11 cellular contexts compared by ENCODE assay signal in genomic region chr14:103404032-103404918, GRCh38. TPM values are rescaled to one million over a fixed set of nuclear protein-coding genes. Genes with fewer than 3 reads are reported as not detected.
DNase-seq lines count a peak whose midpoint lies in the region; ATAC-seq, FAIRE-seq and TF ChIP-seq lines count a peak whose summit lies in the region.
"Had no signal": no experiment of that assay in that cellular context is flagged by ENCODE, and none has a peak within 500 bp of the region (broad histone marks: within the 10 kb centered on the region; RNA-seq: fewer than 3 reads in every experiment).

No MANE protein-coding gene starts in this region.

- H3K27me3 ChIP-seq in liver (ENCODE audit: control insufficient read depth in 4 of 4, insufficient read depth in 4 of 4, low read length in 3 of 4), result no peaks in the 10 kb centered on the region
- no peaks in the 10 kb centered on the region for H3K27me3 ChIP-seq in HepG2 (ENCODE audit: control insufficient read depth in 1 of 2, insufficient read depth in 2 of 2, low read length in 2 of 2)
- no peaks in the 10 kb centered on the region for H3K27me3 ChIP-seq in right lobe of liver
- H3K27me3 ChIP-seq in uterus, result no peaks in the 10 kb centered on the region

- intact Hi-C loops in HepG2 (cut with micrococcal nuclease; ENCODE audit: unreplicated experiment) (no loop called here), right lobe of liver (cut with DNase I) (no loop called here), uterus (cut with DNase I; ENCODE audit: low total_unique reads) (no loop called here)

- no peak for FAIRE-seq in HepG2 (lab: Jason Lieb, UNC)

- H3K4me1 ChIP-seq in liver (ENCODE audit: control insufficient read depth in 4 of 4, insufficient read depth in 4 of 4, low read length in 3 of 4), result peaks cover 0 to 12% (median 7%) of the 10 kb centered on the region in 4 donors
- peaks cover 15% of the 10 kb centered on the region; the same call in 1 of the 2 replicates for H3K4me1 ChIP-seq in HepG2 (ENCODE audit: insufficient read depth, low read length)
- peaks cover 0 to 31% (median 6%) of the 10 kb centered on the region in 4 donors for H3K4me1 ChIP-seq in right lobe of liver
- peaks cover 8 to 27% of the 10 kb centered on the region in 2 donors for H3K4me1 ChIP-seq in uterus

- BruUV-seq in HepG2 (replicated peaks; lab: Mats Ljungman, UMichigan), result no TSS peak

- 75% methylated on average over 9 of the region's 9 CpGs for WGBS in liver
- 94% methylated on average over 9 of the region's 9 CpGs for WGBS in HepG2 (ENCODE audit: low lambda C conversion rate)
- 53% methylated on average over 9 of the region's 9 CpGs for WGBS in right lobe of liver (ENCODE audit: insufficient coverage, low coverage, low lambda C conversion rate, missing lambda C conversion rate)

- H2AFZ ChIP-seq in HepG2 (ENCODE audit: low read length), result no peak overlapping the region

- H3K27ac ChIP-seq in liver (ENCODE audit: low read depth in 1 of 2, low read length in 2 of 2), result peak overlapping the region; percentile 15 to 31
- no peak overlapping the region for H3K27ac ChIP-seq in HepG2 (ENCODE audit: extremely low read length, insufficient read depth, low read length)
- peak overlapping the region in 2 of 3 donors; percentile 26 to 49 for H3K27ac ChIP-seq in right lobe of liver
- peak overlapping the region; percentile 43 to 75 for H3K27ac ChIP-seq in uterus

- POLR2A ChIA-PET in HepG2 (lab: Yijun Ruan, JAX), result no interaction called here

- H3K79me2 ChIP-seq in HepG2 (ENCODE audit: insufficient read depth, low read length), result peaks cover 53% of the 10 kb centered on the region

- no peak for TF ChIP-seq CTCF in liver (IDR thresholded peaks at IDR 0.05; ENCODE audit: low read depth, low read length, missing input control)
- no peak for TF ChIP-seq CTCF in HepG2 (CRISPR knock-in tag; IDR thresholded peaks at IDR 0.05)
- TF ChIP-seq CTCF in right lobe of liver (IDR thresholded peaks at IDR 0.05), result no peak
- TF ChIP-seq CTCF in uterus (IDR thresholded peaks at IDR 0.05), result no peak

- H3K4me2 ChIP-seq in HepG2 (ENCODE audit: low read depth, low read length), result no peak overlapping the region

- H3K4me3 ChIP-seq in liver (ENCODE audit: low read depth in 1 of 3, low read length in 3 of 3) (no peak overlapping the region), HepG2 (replicated peaks in 1 of 3; ENCODE audit: insufficient read depth in 1 of 3, low read depth in 2 of 3, low read length in 3 of 3) (no peak overlapping the region), right lobe of liver (peak overlapping the region in 2 of 3 donors; percentile 1 to 5), uterus (peak overlapping the region in 1 of 2 donors; percentile 3)

- TF ChIP-seq POLR2A in HepG2 (IDR thresholded peaks at IDR 0.05; ENCODE audit: insufficient read depth in 1 of 2, low read depth in 2 of 2, low read length in 2 of 2), result no peak
- no peak for TF ChIP-seq POLR2A in right lobe of liver (IDR thresholded peaks at IDR 0.05)
- TF ChIP-seq POLR2A in uterus (IDR thresholded peaks at IDR 0.05), result no peak

- DNase-seq in HepG2 (ENCODE audit: low spot score), result no peak
- DNase-seq in astrocyte of the hippocampus (ENCODE audit: low read depth, low spot score), result peak; percentile 29
- DNase-seq in right lobe of liver, result no peak
- no peak for DNase-seq in uterus
- no peak for DNase-seq in NK-92 treated with Interleukin-12 subunit alpha and Interleukin-12 subunit beta, amount 100 ng/mL, for 24 hours (lab: John Stamatoyannopoulos, UW)
- DNase-seq in SW480 (ENCODE audit: low spot score), result no peak
- DNase-seq: activated CD8-positive, alpha-beta memory T cell treated with anti-CD3 and anti-CD28 coated beads, Interleukin-2, amount 50 U/mL, for 4 hours; foreskin melanocyte; PC-3 had no signal

- H4K20me1 ChIP-seq in HepG2 (ENCODE audit: insufficient read depth, low read length), result peaks cover 9% of the 10 kb centered on the region; the same call in 1 of the 2 replicates

- no peaks in the 10 kb centered on the region for H3K9me3 ChIP-seq in liver (ENCODE audit: control insufficient read depth in 4 of 4, low read length in 3 of 4)
- H3K9me3 ChIP-seq in HepG2 (ENCODE audit: low read length), result no peaks in the 10 kb centered on the region
- H3K9me3 ChIP-seq in right lobe of liver, result no peaks in the 10 kb centered on the region
- H3K9me3 ChIP-seq in uterus, result no peaks in the 10 kb centered on the region

- TF ChIP-seq RAD21 in liver (IDR thresholded peaks at IDR 0.05) (no peak), HepG2 (CRISPR knock-in tag; IDR thresholded peaks at IDR 0.05) (no peak)

- TF ChIP-seq EP300 in HepG2 (IDR thresholded peaks at IDR 0.05; ENCODE audit: low read depth in 2 of 2, low read length in 2 of 2) (no peak), HepG2 (CRISPR knock-in tag; IDR thresholded peaks at IDR 0.05; ENCODE audit: borderline replicate concordance) (no peak)

- H3K36me3 ChIP-seq in liver (ENCODE audit: control insufficient read depth in 4 of 4, insufficient read depth in 3 of 4, low read depth in 1 of 4, low read length in 3 of 4) (peaks cover 0 to 4% (median 0%) of the 10 kb centered on the region in 4 donors), HepG2 (replicated peaks in 1 of 2; ENCODE audit: control insufficient read depth in 1 of 2, insufficient read depth in 2 of 2, low read length in 2 of 2) (peaks cover 2 to 13% of the 10 kb centered on the region in 2 experiments; a peak in 4 of 5 replicates), right lobe of liver (peaks cover 0 to 13% (median 1%) of the 10 kb centered on the region in 4 donors), uterus (no peaks in the 10 kb centered on the region)

- ATAC-seq in HepG2, result no peak
- peak; percentile 32 to 49 (median 39) for ATAC-seq in right lobe of liver
- no peak for ATAC-seq in GM18909 (IDR thresholded peaks at IDR 0.05; ENCODE audit: poor library complexity, unreplicated experiment)
- ATAC-seq: PC-3 had no signal

- H3K9ac ChIP-seq in liver (ENCODE audit: low read depth in 1 of 2, low read length in 2 of 2) (no peak overlapping the region), HepG2 (ENCODE audit: insufficient read depth, low read depth, low read length) (no peak overlapping the region)

- in situ Hi-C loops in HepG2 (cut with HindIII; ENCODE audit: extremely low pct_ligation_motif_present, low pct_unique_long_range_greater_than_20kb), result no loop called here

- CTCF ChIA-PET in HepG2 (lab: Yijun Ruan, JAX; ENCODE audit: low intra/inter-chr PET ratio, low total read pairs), result no interaction called here

TF ChIP-seq in liver, 16 proteins besides CTCF, POLR2A, EP300 and RAD21:
- TF ChIP-seq YY1 (IDR thresholded peaks at IDR 0.05), result peak; percentile 13
- TF ChIP-seq EGR1 (IDR thresholded peaks at IDR 0.05; ENCODE audit: low read depth in 2 of 2), result no peak
TF ChIP-seq in liver: peak in this region for 1.

TF ChIP-seq in HepG2, 621 proteins besides CTCF, POLR2A, EP300 and RAD21:
- TF ChIP-seq KLF12 (CRISPR knock-in tag; IDR thresholded peaks at IDR 0.05; ENCODE audit: borderline replicate concordance) (no peak), SMARCE1 (IDR thresholded peaks at IDR 0.05; ENCODE audit: borderline replicate concordance) (no peak), RAD51 (IDR thresholded peaks at IDR 0.05; ENCODE audit: borderline replicate concordance) (no peak), ZMYM3 (CRISPR knock-in tag; IDR thresholded peaks at IDR 0.05) (no peak), ZNF441 (CRISPR knock-in tag; IDR thresholded peaks at IDR 0.05; ENCODE audit: borderline replicate concordance) (no peak), ZFP41 (CRISPR knock-in tag; IDR thresholded peaks at IDR 0.05; ENCODE audit: borderline replicate concordance) (no peak), ZSCAN21 (CRISPR knock-in tag; IDR thresholded peaks at IDR 0.05; ENCODE audit: borderline replicate concordance) (no peak), SRF (IDR thresholded peaks at IDR 0.05; ENCODE audit: low read depth, low read length) (no peak), ZNF747 (CRISPR knock-in tag; IDR thresholded peaks at IDR 0.05; ENCODE audit: borderline replicate concordance) (no peak), CBX2 (IDR thresholded peaks at IDR 0.05; ENCODE audit: low read depth, low read length) (no peak), CBX2 (CRISPR knock-in tag; IDR thresholded peaks at IDR 0.05; ENCODE audit: low read depth) (no peak)

RNA-seq across cellular contexts. Expression of gene MARK3, which starts 19.1 kb away (rescaled TPM):
- total RNA-seq in liver, result 10 to 100 TPM; 48.0 to 86.0 TPM
- 10 to 100 TPM; 14.1 to 18.1 TPM for polyA plus RNA-seq in liver
- total RNA-seq in HepG2 (2016; rRNA removed; fragmentation: Illumina TruSeq; extraction: Trizol), result 41.4 and 56.6 TPM in 2 replicates
- 25.7 and 31.4 TPM in 2 replicates for total RNA-seq in HepG2 (2016; cell fraction: cytosol; rRNA removed; fragmentation: Illumina TruSeq; extraction: Trizol; ENCODE audit: low read depth)
- total RNA-seq in HepG2 (2016; cell fraction: insoluble cytoplasmic fraction; rRNA removed; fragmentation: Illumina TruSeq; extraction: Trizol), result 41.7 and 52.5 TPM in 2 replicates
- 39.1 and 48.5 TPM in 2 replicates for total RNA-seq in HepG2 (2016; cell fraction: membrane; rRNA removed; fragmentation: Illumina TruSeq; extraction: Trizol)
- 69.9 and 73.0 TPM in 2 replicates for total RNA-seq in HepG2 (2016; cell fraction: nucleus; rRNA removed; fragmentation: Illumina TruSeq; extraction: Trizol)
- 45.0 and 47.7 TPM in 2 replicates for polyA plus RNA-seq in HepG2 (2011; rRNA removed)
- polyA plus RNA-seq in HepG2 (2011; cell fraction: cytosol; rRNA removed), result 20.4 and 22.0 TPM in 2 replicates
- polyA plus RNA-seq in HepG2 (2011; cell fraction: nucleus; rRNA removed), result 65.4 and 76.5 TPM in 2 replicates
- 28.5 and 28.9 TPM in 2 replicates for polyA plus RNA-seq in HepG2 (2012)
- polyA plus RNA-seq in HepG2 (2016; cell fraction: cytosol; fragmentation: Illumina TruSeq; extraction: Trizol; ENCODE audit: low read depth), result 16.6 and 18.4 TPM in 2 replicates
- polyA plus RNA-seq in HepG2 (2016; cell fraction: insoluble cytoplasmic fraction; fragmentation: Illumina TruSeq; extraction: Trizol; ENCODE audit: low read depth), result 45.7 and 50.4 TPM in 2 replicates
- 24.0 and 32.3 TPM in 2 replicates for polyA plus RNA-seq in HepG2 (2016; cell fraction: membrane; fragmentation: Illumina TruSeq; extraction: Trizol; ENCODE audit: low read depth)
- 133 and 146 TPM in 2 replicates for polyA plus RNA-seq in HepG2 (2016; cell fraction: nucleus; fragmentation: Illumina TruSeq; extraction: Trizol; ENCODE audit: insufficient read depth, low read depth)
- 31.1 and 72.6 TPM in 2 replicates for polyA minus RNA-seq in HepG2 (2011; rRNA and poly(A)+ RNA removed; ENCODE audit: low replicate concordance)
- 21.5 and 30.2 TPM in 2 replicates for polyA minus RNA-seq in HepG2 (2011; cell fraction: cytosol; rRNA and poly(A)+ RNA removed)
- 80.9 and 98.8 TPM in 2 replicates for polyA minus RNA-seq in HepG2 (2011; cell fraction: nucleus; rRNA and poly(A)+ RNA removed)
- total RNA-seq in right lobe of liver, result 10 to 100 TPM; 25.5 to 34.3 (median 27.3) TPM
- 100 to 1,000 TPM in 2 of 4 donors, 10 to 100 TPM in 2; 50.7 to 111 (median 89.1) TPM for total RNA-seq in uterus

Comparison
In these comparisons a context has a peak if more than half of its experiments do, and no peak if none do; other contexts are left out.
1. H3K4me3 ChIP-seq: peak in right lobe of liver (2 of 3); none in liver (0 of 3) and HepG2 (0 of 3).
2. ATAC-seq: peak in right lobe of liver (4 of 4); none in HepG2 (single experiment) and GM18909 (single experiment).